ENCODE assay signal across 19 cellular contexts in the genomic region with DNA sequence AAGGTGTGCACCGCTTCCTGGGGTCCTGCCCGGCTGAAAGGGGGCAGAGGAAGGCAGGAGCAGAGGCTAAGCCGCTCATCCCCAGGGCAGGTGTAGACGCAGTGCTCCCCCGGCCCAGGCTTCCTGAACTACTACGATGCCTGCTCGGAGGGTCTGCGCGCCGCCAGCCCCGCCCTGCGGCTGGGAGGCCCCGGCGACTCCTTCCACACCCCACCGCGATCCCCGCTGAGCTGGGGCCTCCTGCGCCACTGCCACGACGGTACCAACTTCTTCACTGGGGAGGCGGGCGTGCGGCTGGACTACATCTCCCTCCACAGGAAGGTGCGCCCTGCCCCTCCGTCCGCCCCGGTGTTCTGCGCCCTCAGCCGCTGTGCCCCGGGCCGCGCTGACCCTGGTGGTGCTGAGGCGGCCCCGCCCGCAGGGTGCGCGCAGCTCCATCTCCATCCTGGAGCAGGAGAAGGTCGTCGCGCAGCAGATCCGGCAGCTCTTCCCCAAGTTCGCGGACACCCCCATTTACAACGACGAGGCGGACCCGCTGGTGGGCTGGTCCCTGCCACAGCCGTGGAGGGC. TPM values are rescaled to one million over a fixed set of nuclear protein-coding genes. Genes with fewer than 3 reads are reported as not detected.
DNase-seq lines count a peak whose midpoint lies in the region; ATAC-seq and TF ChIP-seq lines count a peak whose summit lies in the region.
"Had no signal": no experiment of that assay in that cellular context is flagged by ENCODE, and none has a peak within 500 bp of the region (broad histone marks: within the 10 kb centered on the region; RNA-seq: fewer than 3 reads in every experiment).

No MANE protein-coding gene starts in this region.

- H3K36me3 ChIP-seq in GM23338 (ENCODE audit: insufficient read depth): no peaks in the 10 kb centered on the region
- no peaks in the 10 kb centered on the region for H3K36me3 ChIP-seq in HUES6 (ENCODE audit: control insufficient read depth, insufficient read depth, low read length)
- no peaks in the 10 kb centered on the region for H3K36me3 ChIP-seq in hepatocyte (replicated peaks; ENCODE audit: insufficient read depth, low read depth)
- H3K36me3 ChIP-seq in neural progenitor cell: no peaks in the 10 kb centered on the region
- H3K36me3 ChIP-seq in ovary: no peaks in the 10 kb centered on the region

- peak overlapping the region; percentile 76; the same call in 1 of the 2 replicates for H2AFZ ChIP-seq in GM23338
- H2AFZ ChIP-seq in hepatocyte: no peak overlapping the region
- no peak overlapping the region for H2AFZ ChIP-seq in neural progenitor cell (replicated peaks)

- no peak for TF ChIP-seq POLR2A in ovary (IDR thresholded peaks at IDR 0.05)

- TF ChIP-seq EP300 in ovary (IDR thresholded peaks at IDR 0.05): no peak

- intact Hi-C loops in ovary (cut with DNase I): no loop called here

- WGBS in hepatocyte (ENCODE audit: low lambda C conversion rate, missing lambda C conversion rate): 52% methylated on average over 36 of the region's 48 CpGs
- WGBS in ovary, 3 donors: 19 to 27% (median 23%) methylated on average over 36 to 48 of the region's 48 CpGs

- H3F3A ChIP-seq in GM23338 (replicated peaks; ENCODE audit: low read depth) (no peaks in the 10 kb centered on the region), neural progenitor cell (ENCODE audit: low read depth) (no peaks in the 10 kb centered on the region)

- no peaks in the 10 kb centered on the region for H3K79me2 ChIP-seq in GM23338 (replicated peaks; ENCODE audit: insufficient read depth)
- H3K79me2 ChIP-seq in hepatocyte: no peaks in the 10 kb centered on the region
- no peaks in the 10 kb centered on the region for H3K79me2 ChIP-seq in neural progenitor cell (ENCODE audit: low read depth)

- H3K4me1 ChIP-seq in GM23338 (ENCODE audit: insufficient read depth) (no peaks in the 10 kb centered on the region; the same call in 1 of the 2 replicates), HUES6 (ENCODE audit: control insufficient read depth, insufficient read depth, low read length) (peaks cover 14% of the 10 kb centered on the region), hepatocyte (ENCODE audit: insufficient read depth) (peaks cover 20% of the 10 kb centered on the region), neural progenitor cell (peaks cover 9% of the 10 kb centered on the region), ovary (ENCODE audit: insufficient read depth) (peaks cover 13% of the 10 kb centered on the region)

- H3K4me1 Mint-ChIP-seq in GM23338 (peaks cover 4% of the 10 kb centered on the region; the same call in 2 of the 3 replicates), neural progenitor cell (peaks cover 9% of the 10 kb centered on the region)

- H4K20me1 ChIP-seq in GM23338 (replicated peaks; ENCODE audit: insufficient read depth) (no peaks in the 10 kb centered on the region; the same call in 1 of the 2 replicates), hepatocyte (ENCODE audit: insufficient read depth, poor library complexity, severe bottlenecking) (no peaks in the 10 kb centered on the region), neural progenitor cell (ENCODE audit: low read depth) (peaks cover 40% of the 10 kb centered on the region)

- H3K9ac ChIP-seq in HUES6 (ENCODE audit: low read length) (no peak overlapping the region), neural progenitor cell (no peak overlapping the region)

- H3K4me3 Mint-ChIP-seq in GM23338: peak overlapping the region; percentile 32; the same call in 1 of the 3 replicates
- H3K4me3 Mint-ChIP-seq in neural progenitor cell: peak overlapping the region; percentile 64

- no peak for TF ChIP-seq CTCF in GM23338 (conservative IDR thresholded peaks at IDR 0.05; ENCODE audit: low read depth in 2 of 2)
- TF ChIP-seq CTCF in hepatocyte (IDR thresholded peaks at IDR 0.05; ENCODE audit: poor library complexity): no peak
- TF ChIP-seq CTCF in neural progenitor cell (IDR thresholded peaks at IDR 0.05): no peak
- TF ChIP-seq CTCF in ovary (IDR thresholded peaks at IDR 0.05): no peak

- H3K36me3 Mint-ChIP-seq in GM23338 (ENCODE audit: low read depth) (no peaks in the 10 kb centered on the region), neural progenitor cell (peaks cover 2% of the 10 kb centered on the region)

- H3K9me3 ChIP-seq in HUES6 (ENCODE audit: control insufficient read depth, insufficient read depth, low read depth, low read length): no peaks in the 10 kb centered on the region
- H3K9me3 ChIP-seq in hepatocyte (ENCODE audit: low read depth): no peaks in the 10 kb centered on the region
- H3K9me3 ChIP-seq in neural progenitor cell (ENCODE audit: low read depth): no peaks in the 10 kb centered on the region
- no peaks in the 10 kb centered on the region for H3K9me3 ChIP-seq in ovary

- H3K27me3 Mint-ChIP-seq in GM23338 (ENCODE audit: insufficient read depth, low read depth, poor library complexity) (peaks cover 71% of the 10 kb centered on the region), neural progenitor cell (ENCODE audit: insufficient read depth, low read depth) (peaks cover 55% of the 10 kb centered on the region)

- H3K27ac Mint-ChIP-seq in GM23338 (no peak overlapping the region), neural progenitor cell (no peak overlapping the region)

- H3K9me2 ChIP-seq in GM23338 (ENCODE audit: insufficient read depth) (no peaks in the 10 kb centered on the region), hepatocyte (replicated peaks; ENCODE audit: insufficient read depth) (no peaks in the 10 kb centered on the region)

- H3K27ac ChIP-seq in GM23338 (ENCODE audit: low read depth): no peak overlapping the region
- no peak overlapping the region for H3K27ac ChIP-seq in HUES6 (ENCODE audit: low read depth, low read length)
- no peak overlapping the region for H3K27ac ChIP-seq in hepatocyte
- H3K27ac ChIP-seq in neural progenitor cell: no peak overlapping the region
- no peak overlapping the region for H3K27ac ChIP-seq in ovary

- ATAC-seq in GM23338 (peak; percentile 40), HG03135 (IDR thresholded peaks at IDR 0.05; ENCODE audit: unreplicated experiment) (no peak)
- ATAC-seq: HepG2 had no signal

- peak overlapping the region; percentile 80 for H3K4me2 ChIP-seq in GM23338
- H3K4me2 ChIP-seq in hepatocyte: peak overlapping the region; percentile 73
- H3K4me2 ChIP-seq in neural progenitor cell: peak overlapping the region; percentile 72

- H3K4me3 ChIP-seq in GM23338 (peak overlapping the region; percentile 57), HUES6 (ENCODE audit: low read depth, low read length) (peak overlapping the region; percentile 56), hepatocyte (no peak overlapping the region), neural progenitor cell (no peak overlapping the region), ovary (no peak overlapping the region)

- H3K27me3 ChIP-seq in GM23338 (ENCODE audit: insufficient read depth) (peaks cover 95% of the 10 kb centered on the region), HUES6 (ENCODE audit: control insufficient read depth, insufficient read depth, low read length) (peaks cover 97% of the 10 kb centered on the region), hepatocyte (peaks cover 59% of the 10 kb centered on the region), neural progenitor cell (peaks cover 100% of the 10 kb centered on the region), ovary (peaks cover 16% of the 10 kb centered on the region)

- H3K9me3 Mint-ChIP-seq in GM23338 (peaks cover 2% of the 10 kb centered on the region; the same call in 2 of the 3 replicates), neural progenitor cell (peaks cover 6% of the 10 kb centered on the region)

- peak; percentile 50 for DNase-seq in GM23338 (ENCODE audit: low spot score)
- no peak for DNase-seq in hepatocyte (ENCODE audit: low spot score)
- no peak for DNase-seq in neural progenitor cell (ENCODE audit: low spot score)
- no peak for DNase-seq in ovary
- no peak for DNase-seq in T-helper 2 cell
- DNase-seq: ACHN; AML-193; DMS153; HCEC 1CT; Kasumi-1; MM.1S; NCI-H1930; NCI-H2171; NCI-H446; NK-92 treated with Interleukin-12 subunit alpha and Interleukin-12 subunit beta, amount 100 ng/mL, for 24 hours; RPMI8226 had no signal

TF ChIP-seq in GM23338, 12 proteins besides CTCF, POLR2A, EP300 and RAD21:
- TF ChIP-seq CREB1 (CRISPR knock-in tag; IDR thresholded peaks at IDR 0.05; ENCODE audit: low read depth) (no peak), ZNF331 (CRISPR knock-in tag; IDR thresholded peaks at IDR 0.05; ENCODE audit: low read depth) (no peak), STAT1 (IDR thresholded peaks at IDR 0.05; ENCODE audit: unreplicated experiment) (no peak)

RNA-seq across cellular contexts. Expression of a gene that starts 8.4 kb away (rescaled TPM):
- total RNA-seq in GM23338 (2014; rRNA removed; shearing (Covaris generic)): 0.10 and 0.16 TPM in 2 replicates
- polyA plus RNA-seq in GM23338 (2016; fragmentation: Nextera tagmentation; extraction: Ambion mirVana): 0.07 and 0.27 TPM in 2 replicates
- 11.9 and 12.6 TPM in 2 replicates for total RNA-seq in hepatocyte
- polyA plus RNA-seq in hepatocyte: 9.0 and 9.1 TPM in 2 replicates
- 0.19 TPM in 1 of 2 replicates, not detected in the other for total RNA-seq in neural progenitor cell (ENCODE audit: low replicate concordance)
- 1 to 10 TPM in 1 of 7 donors, under 1 TPM in 5, not detected in 1; 0.10 to 1.1 (median 0.21) TPM for total RNA-seq in ovary
- polyA plus RNA-seq in ovary: under 1 TPM; 0.28 to 0.36 TPM

RNA-seq across cellular contexts. Expression of a gene that starts 9.8 kb away (rescaled TPM):
- total RNA-seq in GM23338 (2014; rRNA removed; shearing (Covaris generic)): 28.6 and 35.8 TPM in 2 replicates
- polyA plus RNA-seq in GM23338 (2016; fragmentation: Nextera tagmentation; extraction: Ambion mirVana) (7.0 and 7.3 TPM in 2 replicates), hepatocyte (27.8 and 34.0 TPM in 2 replicates), ovary (10 to 100 TPM; 29.5 to 29.6 TPM)
- total RNA-seq in hepatocyte (23.1 and 28.1 TPM in 2 replicates), neural progenitor cell (ENCODE audit: low replicate concordance) (9.6 and 27.4 TPM in 2 replicates), ovary (10 to 100 TPM; 23.4 to 59.1 (median 40.2) TPM)

RNA-seq across cellular contexts. Expression of a gene that starts 14.8 kb away (rescaled TPM):
- 0.62 and 6.1 TPM in 2 replicates for total RNA-seq in GM23338 (2014; rRNA removed; shearing (Covaris generic))
- polyA plus RNA-seq in GM23338 (2016; fragmentation: Nextera tagmentation; extraction: Ambion mirVana) (0.80 and 1.3 TPM in 2 replicates), hepatocyte (82.6 and 103 TPM in 2 replicates), ovary (10 to 100 TPM in 1 of 2 donors, 1 to 10 TPM in 1; 3.1 to 17.2 TPM)
- total RNA-seq in hepatocyte (13.1 and 15.5 TPM in 2 replicates), neural progenitor cell (ENCODE audit: low replicate concordance) (0.47 and 10.7 TPM in 2 replicates), ovary (10 to 100 TPM; 13.9 to 49.1 (median 33.9) TPM)

RNA-seq across cellular contexts. Expression of a gene that starts 28.3 kb away (rescaled TPM):
- 18.6 and 22.4 TPM in 2 replicates for total RNA-seq in GM23338 (2014; rRNA removed; shearing (Covaris generic))
- polyA plus RNA-seq in GM23338 (2016; fragmentation: Nextera tagmentation; extraction: Ambion mirVana) (3.4 and 4.0 TPM in 2 replicates), hepatocyte (20.7 and 21.1 TPM in 2 replicates), ovary (1 to 10 TPM in 1 of 2 donors, under 1 TPM in 1; 0.53 to 5.7 TPM)
- total RNA-seq in hepatocyte (13.8 and 17.4 TPM in 2 replicates), neural progenitor cell (ENCODE audit: low replicate concordance) (5.1 and 16.0 TPM in 2 replicates), ovary (10 to 100 TPM in 2 of 7 donors, 1 to 10 TPM in 5; 5.5 to 12.9 (median 7.0) TPM)

Comparison
In these comparisons a context has a peak if more than half of its experiments do, and no peak if none do; other contexts are left out.
1. H3K4me3 ChIP-seq: peak in GM23338 (single experiment) and HUES6 (single experiment); none in hepatocyte (single experiment), neural progenitor cell (single experiment) and ovary (single experiment).
2. Peak in every context shown above with its lines, with median percentiles within 50 percentile points of each other: H3K4me2 ChIP-seq.